In genomic region chr14:76904740-76905569, GRCh38 we compare ENCODE assay signal across 8 cellular contexts.
A peak's percentile ranks its signal among the peaks of the same experiment; 100 is the strongest.
DNase-seq lines count a peak whose midpoint lies in the region; ATAC-seq, FAIRE-seq and TF ChIP-seq lines count a peak whose summit lies in the region.

No MANE protein-coding gene starts in this region.

- CTCF ChIA-PET in GM12878 (lab: Yijun Ruan, JAX), result interaction anchor here (0.7 to 3.1 kb wide), 10 partner anchors 9 to 176 kb away, joined by 4 to 23 read pairs (median 8); no protein-coding TSS in a partner anchor

- no peak overlapping the region for H3K27ac ChIP-seq in CD4-positive, CD25-positive, alpha-beta regulatory T cell (ENCODE audit: insufficient read depth, low read length, poor library complexity, severe bottlenecking)
- peak overlapping the region; percentile 38 for H3K27ac ChIP-seq in GM12878 (ENCODE audit: control insufficient read depth, insufficient read depth)

- intact Hi-C loops in GM12878 (cut with micrococcal nuclease; ENCODE audit: unreplicated experiment), result no loop called here
- intact Hi-C loops in lower leg skin (cut with DNase I; ENCODE audit: low total_unique reads), result no loop called here

- peak; percentile 76 for FAIRE-seq in GM12878 (lab: Jason Lieb, UNC)

- RAD21 ChIA-PET in GM12878 (lab: Charles Lee; ENCODE audit: unreplicated experiment), result interaction anchor here (0.7 to 3.2 kb wide), 9 partner anchors 8 to 165 kb away, joined by 3 to 14 read pairs (median 4); no protein-coding TSS in a partner anchor

- H3K4me1 ChIP-seq in CD4-positive, CD25-positive, alpha-beta regulatory T cell (ENCODE audit: control insufficient read depth, insufficient read depth, low read length, poor library complexity, severe bottlenecking), result peaks cover 20% of the 10 kb centered on the region
- peaks cover 11% of the 10 kb centered on the region for H3K4me1 ChIP-seq in GM12878 (ENCODE audit: control insufficient read depth, insufficient read depth, low read length)

- no peak for TF ChIP-seq POLR2A in GM12878 (IDR thresholded peaks at IDR 0.05; ENCODE audit: low read depth, low read length)
- no peak for TF ChIP-seq POLR2A in lower leg skin (IDR thresholded peaks at IDR 0.05)

- no peaks in the 10 kb centered on the region for H3K79me2 ChIP-seq in GM12878 (ENCODE audit: control insufficient read depth, insufficient read depth, low read length)

- ATAC-seq in CD4-positive, CD25-positive, alpha-beta regulatory T cell (ENCODE audit: low read depth in 2 of 2), result peak; percentile 91 to 92
- peak; percentile 93 for ATAC-seq in GM12878
- ATAC-seq in HG03280 (IDR thresholded peaks at IDR 0.05; ENCODE audit: unreplicated experiment), result no peak

- no peaks in the 10 kb centered on the region for H3K27me3 ChIP-seq in CD4-positive, CD25-positive, alpha-beta regulatory T cell (ENCODE audit: control insufficient read depth, insufficient read depth, low read length)
- H3K27me3 ChIP-seq in GM12878 (replicated peaks in 1 of 2; ENCODE audit: control insufficient read depth in 2 of 2, insufficient read depth in 2 of 2, low read length in 1 of 2), result no peaks in the 10 kb centered on the region

- peak overlapping the region; percentile 13 for H2AFZ ChIP-seq in GM12878 (ENCODE audit: control insufficient read depth, low read depth, low read length)

- TF ChIP-seq EP300 in Ishikawa (IDR thresholded peaks at IDR 0.05; ENCODE audit: borderline replicate concordance) (no peak), GM12878 (IDR thresholded peaks at IDR 0.05; ENCODE audit: borderline replicate concordance in 1 of 2, control insufficient read depth in 1 of 2, low read depth in 2 of 2, low read length in 2 of 2) (no peak)

- H3K27ac Mint-ChIP-seq in CD4-positive, CD25-positive, alpha-beta regulatory T cell, result peak overlapping the region in 2 of 3 donors; percentile 47 to 66

- peak overlapping the region; percentile 35 for H3K4me3 ChIP-seq in CD4-positive, CD25-positive, alpha-beta regulatory T cell (ENCODE audit: low read depth, low read length)
- H3K4me3 ChIP-seq in GM12878 (no peak overlapping the region), lower leg skin (ENCODE audit: low read depth, poor library complexity, severe bottlenecking) (no peak overlapping the region)

- POLR2A ChIA-PET in GM12878 (lab: Charles Lee), result interaction anchor here (1.2 kb wide), 1 partner anchor 66 kb away, joined by 3 read pairs; no protein-coding TSS in a partner anchor

- no peaks in the 10 kb centered on the region for H3K36me3 ChIP-seq in CD4-positive, CD25-positive, alpha-beta regulatory T cell (ENCODE audit: control insufficient read depth, insufficient read depth, low read length)
- H3K36me3 ChIP-seq in GM12878 (ENCODE audit: control insufficient read depth in 2 of 2, insufficient read depth in 2 of 2, low read length in 1 of 2), result no peaks in the 10 kb centered on the region

- SMC1A ChIA-PET in GM12878 (lab: Charles Lee; ENCODE audit: uncharacterized antibody, unreplicated experiment), result interaction anchor here (0.6 to 1.9 kb wide), 12 partner anchors 8 to 216 kb away, joined by 3 to 7 read pairs (median 4); no protein-coding TSS in a partner anchor

- no TSS peak for BruUV-seq in GM12878 (replicated peaks; lab: Mats Ljungman, UMichigan)

- peak; percentile 25 to 80 (median 64) for DNase-seq in CD4-positive, CD25-positive, alpha-beta regulatory T cell
- DNase-seq in GM20000 (ENCODE audit: low spot score) (peak; percentile 76), T-helper 2 cell (peak in 4 of 5 experiments; percentile 30 to 94 (median 64)), GM12878 (ENCODE audit: low read depth, low spot score) (peak; percentile 84), lower leg skin (ENCODE audit: low spot score in 2 of 2) (peak; percentile 65 to 94)
- DNase-seq in stimulated activated CD8-positive, alpha-beta memory T cell treated with anti-CD3 and anti-CD28 coated beads, Interleukin-12 subunit alpha, Interleukin-12 subunit beta, amount 100 ng/mL, for 24 hours (ENCODE audit: extremely low read depth), result peak; percentile 52

- H3K4me2 ChIP-seq in GM12878 (ENCODE audit: control insufficient read depth, insufficient read depth), result peak overlapping the region; percentile 4; the same call in 1 of the 2 replicates

- peak overlapping the region; percentile 18 to 72 (median 32) for H3K4me3 Mint-ChIP-seq in CD4-positive, CD25-positive, alpha-beta regulatory T cell

- TF ChIP-seq CTCF in GM20000 (IDR thresholded peaks at IDR 0.05; ENCODE audit: extremely low read depth, missing control alignments), result no peak
- TF ChIP-seq CTCF in GM12878 (IDR thresholded peaks at IDR 0.05 in 2 of 3, conservative IDR thresholded peaks at IDR 0.05 in 1 of 3; ENCODE audit: control insufficient read depth in 2 of 3, extremely low read depth in 1 of 3, insufficient read depth in 1 of 3, low read depth in 3 of 3, low read length in 3 of 3), result no peak
- TF ChIP-seq CTCF in lower leg skin (IDR thresholded peaks at IDR 0.05), result no peak

- in situ Hi-C loops in GM12878 (cut with MboI), result no loop called here

- H3K9me3 ChIP-seq in CD4-positive, CD25-positive, alpha-beta regulatory T cell (ENCODE audit: control insufficient read depth in 2 of 2, low read length in 2 of 2), result no peaks in the 10 kb centered on the region
- no peaks in the 10 kb centered on the region for H3K9me3 ChIP-seq in GM12878 (replicated peaks; ENCODE audit: control insufficient read depth, insufficient read depth, low read length)

- peaks cover 12 to 31% (median 16%) of the 10 kb centered on the region in 4 donors for H3K4me1 Mint-ChIP-seq in CD4-positive, CD25-positive, alpha-beta regulatory T cell

- H3K9ac ChIP-seq in GM12878 (ENCODE audit: control insufficient read depth, insufficient read depth, low read length), result no peak overlapping the region

- H3K27me3 Mint-ChIP-seq in CD4-positive, CD25-positive, alpha-beta regulatory T cell, result peaks cover 6% of the 10 kb centered on the region

- WGBS in GM12878 (ENCODE audit: insufficient coverage, insufficient replicate concordance, low lambda C conversion rate, missing lambda C conversion rate), result under 1% methylated on average over 14 of the region's 14 CpGs
- 24 to 37% methylated on average over 14 of the region's 14 CpGs for WGBS in lower leg skin, 2 donors

- H3K9me3 Mint-ChIP-seq in CD4-positive, CD25-positive, alpha-beta regulatory T cell, result peaks cover 0 to 1% (median 0%) of the 10 kb centered on the region in 7 donors

- H4K20me1 ChIP-seq in GM12878 (ENCODE audit: control insufficient read depth, insufficient read depth), result no peaks in the 10 kb centered on the region

- peaks cover 5% of the 10 kb centered on the region for H3K36me3 Mint-ChIP-seq in CD4-positive, CD25-positive, alpha-beta regulatory T cell

- TF ChIP-seq RAD21 in Ishikawa (IDR thresholded peaks at IDR 0.05; ENCODE audit: low read depth), result no peak
- no peak for TF ChIP-seq RAD21 in GM12878 (IDR thresholded peaks at IDR 0.05; ENCODE audit: insufficient read depth, low read depth, low read length)

TF ChIP-seq in Ishikawa, 13 proteins besides CTCF, POLR2A, EP300 and RAD21:
- TF ChIP-seq NFIC (IDR thresholded peaks at IDR 0.05) (0 out of 2 replicates have a peak, but pooled peaks have one; percentile 22), EGR1 (IDR thresholded peaks at IDR 0.05) (no peak)

TF ChIP-seq in GM12878, 131 proteins besides CTCF, POLR2A, EP300 and RAD21 (continues in another document):
- TF ChIP-seq SUZ12 (IDR thresholded peaks at IDR 0.05; ENCODE audit: unreplicated experiment) (no peak), MEF2B (IDR thresholded peaks at IDR 0.05; ENCODE audit: partially characterized antibody, poor library complexity, severe bottlenecking) (no peak), KAT2A (conservative IDR thresholded peaks at IDR 0.05; ENCODE audit: control insufficient read depth, low read depth, low read length) (no peak), ELK1 (IDR thresholded peaks at IDR 0.05; ENCODE audit: low read depth, low read length) (no peak), RELB (IDR thresholded peaks at IDR 0.05; ENCODE audit: low read depth) (no peak), E2F8 (IDR thresholded peaks at IDR 0.05; ENCODE audit: low read depth, partially characterized antibody) (no peak)
